Comparison of ENCODE assay signal across 22 cellular contexts in the genomic region with DNA sequence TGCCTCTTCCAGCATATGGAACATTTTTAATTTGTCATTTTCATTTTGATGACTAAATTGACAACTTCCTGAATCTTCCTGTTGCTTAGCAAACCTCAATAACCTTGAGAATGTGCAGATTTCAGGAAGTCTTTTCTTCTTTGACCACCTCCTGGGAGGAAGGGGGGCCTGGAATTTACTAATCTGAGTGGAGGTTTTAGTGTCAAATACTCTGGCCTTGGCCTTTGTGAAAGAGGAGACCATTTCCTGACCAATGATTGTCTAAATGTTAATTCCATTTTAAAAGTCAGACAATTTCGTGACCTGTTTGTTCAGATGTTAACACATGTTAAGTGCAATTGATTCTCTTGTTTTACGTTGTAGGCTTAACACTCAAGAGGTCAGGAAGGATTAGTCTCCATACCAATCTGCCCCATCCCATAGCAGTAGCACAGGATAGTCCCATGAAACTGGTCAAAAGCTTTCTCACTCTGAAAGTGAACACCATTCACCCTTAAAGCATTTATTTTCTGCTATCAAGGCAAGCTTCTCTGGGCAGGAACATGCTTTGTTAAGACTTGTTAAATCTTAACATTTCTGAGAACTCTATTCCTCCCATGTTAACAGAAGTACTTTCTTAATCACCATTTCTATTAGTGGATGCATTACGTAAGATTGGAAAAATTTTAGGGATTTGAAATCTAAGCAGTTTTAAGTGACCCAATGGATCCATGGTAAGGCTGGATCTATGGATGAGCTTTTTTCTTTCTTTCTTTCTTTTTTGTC.
A peak's percentile ranks its signal among the peaks of the same experiment; 100 is the strongest.
DNase-seq lines count a peak whose midpoint lies in the region; ATAC-seq and TF ChIP-seq lines count a peak whose summit lies in the region.
"Had no signal": no experiment of that assay in that cellular context is flagged by ENCODE, and none has a peak within 500 bp of the region (broad histone marks: within the 10 kb centered on the region; RNA-seq: fewer than 3 reads in every experiment).

No MANE protein-coding gene starts in this region.

- no peak overlapping the region; the same call in 1 of the 2 replicates for H3K4me3 ChIP-seq in HUES48 (ENCODE audit: low read depth, low read length)
- H3K4me3 ChIP-seq in choroid plexus epithelial cell (ENCODE audit: low read depth, low read length), result no peak overlapping the region
- no peak overlapping the region for H3K4me3 ChIP-seq in iPS DF 6.9 (ENCODE audit: low read length)
- H3K4me3 ChIP-seq in trophoblast cell (ENCODE audit: low read depth, low read length), result no peak overlapping the region
- H3K4me3 ChIP-seq: coronary artery, vagina had no signal

- no peaks in the 10 kb centered on the region for H3K79me1 ChIP-seq in trophoblast cell (ENCODE audit: low read length)

- ATAC-seq in GM18861 (IDR thresholded peaks at IDR 0.05; ENCODE audit: unreplicated experiment), result no peak
- ATAC-seq: activated naive CD8-positive, alpha-beta T cell treated with anti-CD3 and anti-CD28 coated beads, Interleukin-2, amount 50 U/mL, for 24 hours; stimulated activated memory B cell treated with anti-CD40 and anti-IgM and Interleukin-4, amounts not matched to agents 10 μg/mL and 1 μg/mL and 100 μg/mL, for 72 hours had no signal

- no peak overlapping the region for H2BK120ac ChIP-seq in trophoblast cell (ENCODE audit: insufficient read depth, low read length, poor library complexity)

- H2BK5ac ChIP-seq in trophoblast cell (ENCODE audit: low read depth, low read length, poor library complexity), result no peak overlapping the region

- no peaks in the 10 kb centered on the region for H3K27me3 ChIP-seq in HUES48 (ENCODE audit: control insufficient read depth, insufficient read depth, low read length)
- H3K27me3 ChIP-seq in iPS DF 6.9 (ENCODE audit: control insufficient read depth, insufficient read depth, low read length), result no peaks in the 10 kb centered on the region
- no peaks in the 10 kb centered on the region for H3K27me3 ChIP-seq in trophoblast cell (ENCODE audit: insufficient read depth, low read length)
- H3K27me3 ChIP-seq: brain microvascular endothelial cell, vagina had no signal

- no peak overlapping the region for H3K23ac ChIP-seq in trophoblast cell (ENCODE audit: low read length)

- no peak overlapping the region for H4K12ac ChIP-seq in trophoblast cell (ENCODE audit: low read depth, low read length)

- H3K18ac ChIP-seq in trophoblast cell (ENCODE audit: low read length), result no peak overlapping the region

- no peak overlapping the region for H2AK5ac ChIP-seq in trophoblast cell (ENCODE audit: low read length)

- WGBS in iPS DF 6.9 (ENCODE audit: insufficient coverage, insufficient read length), result no CpG with 5 or more reads among the region's 3 CpGs
- no CpG with 5 or more reads among the region's 3 CpGs for WGBS in trophoblast cell (ENCODE audit: extremely low coverage, insufficient coverage, insufficient read length)

- no peak overlapping the region for H3K14ac ChIP-seq in trophoblast cell (ENCODE audit: low read length)

- H3K36me3 ChIP-seq in HUES48 (ENCODE audit: control insufficient read depth, insufficient read depth, low read length) (no peaks in the 10 kb centered on the region), iPS DF 6.9 (ENCODE audit: control insufficient read depth, insufficient read depth, low read length) (no peaks in the 10 kb centered on the region), trophoblast cell (ENCODE audit: control insufficient read depth in 1 of 2, insufficient read depth in 2 of 2, low read length in 2 of 2) (no peaks in the 10 kb centered on the region)
- H3K36me3 ChIP-seq: brain microvascular endothelial cell, vagina had no signal

- H3K79me2 ChIP-seq in trophoblast cell (ENCODE audit: control insufficient read depth, insufficient read depth, low read length, poor library complexity), result no peaks in the 10 kb centered on the region

- peak overlapping the region; percentile 86 for H3K27ac ChIP-seq in HUES48 (ENCODE audit: low read depth, low read length)
- no peak overlapping the region for H3K27ac ChIP-seq in iPS DF 6.9 (ENCODE audit: low read length)
- no peak overlapping the region for H3K27ac ChIP-seq in trophoblast cell (ENCODE audit: low read depth, low read length)
- H3K27ac ChIP-seq: brain microvascular endothelial cell, coronary artery, vagina had no signal

- H4K8ac ChIP-seq in trophoblast cell (ENCODE audit: low read depth, low read length), result no peak overlapping the region

- no peak overlapping the region for H3K4me2 ChIP-seq in trophoblast cell (ENCODE audit: low read length)

- no peak overlapping the region for H2BK12ac ChIP-seq in trophoblast cell (ENCODE audit: low read length)

- TF ChIP-seq CTCF in choroid plexus epithelial cell (conservative IDR thresholded peaks at IDR 0.05; ENCODE audit: low read depth, low read length), result no peak

- no peak overlapping the region for H2AFZ ChIP-seq in trophoblast cell (ENCODE audit: insufficient read depth, low read length, poor library complexity)

- 0 out of 2 replicates have a peak, but pooled peaks cover 5% of the 10 kb centered on the region for H3K9me3 ChIP-seq in HUES48 (ENCODE audit: control insufficient read depth, insufficient read depth, low read length)
- no peaks in the 10 kb centered on the region for H3K9me3 ChIP-seq in iPS DF 6.9 (ENCODE audit: control insufficient read depth, insufficient read depth, low read length)
- H3K9me3 ChIP-seq in trophoblast cell (ENCODE audit: insufficient read depth, low read depth, low read length), result no peaks in the 10 kb centered on the region
- H3K9me3 ChIP-seq: vagina had no signal

- no peak overlapping the region for H3K4ac ChIP-seq in trophoblast cell (ENCODE audit: low read depth, low read length)

- H3K4me1 ChIP-seq in HUES48 (ENCODE audit: control insufficient read depth, insufficient read depth, low read length), result peaks cover 13% of the 10 kb centered on the region; the same call in 1 of the 2 replicates
- no peaks in the 10 kb centered on the region for H3K4me1 ChIP-seq in iPS DF 6.9 (ENCODE audit: control insufficient read depth, insufficient read depth, low read length)
- no peaks in the 10 kb centered on the region for H3K4me1 ChIP-seq in trophoblast cell (ENCODE audit: control insufficient read depth in 1 of 2, insufficient read depth in 2 of 2, low read length in 2 of 2)

- DNase-seq in EH (ENCODE audit: low read depth), result peak; percentile 33
- DNase-seq in choroid plexus epithelial cell (ENCODE audit: low read depth), result peak; percentile 35
- DNase-seq in iPS DF 6.9 (ENCODE audit: low read depth, low spot score), result peak; percentile 13
- no peak for DNase-seq in activated CD8-positive, alpha-beta memory T cell treated with anti-CD3 and anti-CD28 coated beads for 24 hours
- DNase-seq in ureter (ENCODE audit: low spot score), result no peak
- DNase-seq in trophoblast cell, result no peak
- DNase-seq: activated CD4-positive, alpha-beta T cell treated with anti-CD3 and anti-CD28 coated beads, Interleukin-2, amount 50 U/mL, for 48 hours; activated gamma-delta T cell; activated naive CD8-positive, alpha-beta T cell treated with anti-CD3 and anti-CD28 coated beads, Interleukin-2, amount 50 U/mL, for 24 hours; brain microvascular endothelial cell; CD4-positive, alpha-beta T cell; foreskin melanocyte; hippocampal formation; NCI-H1105 treated with DMSO at 0.1 percent for 48 hours; NCI-H510A treated with DMSO at 0.1 percent for 48 hours; small intestine; T-helper 2 cell had no signal

- H3K9ac ChIP-seq in HUES48 (ENCODE audit: low read depth, low read length) (no peak overlapping the region), trophoblast cell (ENCODE audit: low read length) (no peak overlapping the region)

- H4K91ac ChIP-seq in trophoblast cell (ENCODE audit: low read depth, low read length), result no peak overlapping the region

Comparison
In these comparisons a context has a peak if more than half of its experiments do, and no peak if none do; other contexts are left out.
1. DNase-seq: peak in EH (single experiment), choroid plexus epithelial cell (single experiment) and iPS DF 6.9 (single experiment); none in activated CD8-positive, alpha-beta memory T cell treated with anti-CD3 and anti-CD28 coated beads for 24 hours (single experiment), ureter (single experiment) and trophoblast cell (0 of 2).